Comparison of ENCODE assay signal across 17 cellular contexts in the genomic region with DNA sequence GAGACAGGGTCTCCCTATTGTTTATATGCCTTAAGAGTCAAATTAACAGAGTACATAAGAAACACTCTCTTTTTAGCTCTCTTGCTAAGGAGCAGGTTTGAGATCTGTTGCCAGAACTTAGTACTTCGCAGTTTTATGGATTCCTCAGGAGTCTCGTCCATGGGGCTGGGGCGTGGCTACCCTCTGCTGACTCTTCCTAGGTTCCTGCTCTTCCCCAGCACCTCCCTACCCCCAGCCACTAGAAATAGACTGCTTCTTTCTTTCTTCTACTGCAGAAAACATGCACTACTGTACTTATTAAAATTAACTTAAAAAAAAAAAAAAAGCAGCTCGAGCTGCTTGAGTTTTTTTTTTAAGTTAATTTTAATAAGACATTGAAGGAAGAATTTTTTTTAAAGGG.
"Had no signal": no experiment of that assay in that cellular context is flagged by ENCODE, and none has a peak within 500 bp of the region (broad histone marks: within the 10 kb centered on the region; RNA-seq: fewer than 3 reads in every experiment).

No MANE protein-coding gene starts in this region.

- H3K36me3 ChIP-seq: left ventricle myocardium inferior, lower lobe of right lung, neutrophil, pancreas, right lobe of liver, thoracic aorta, tibial nerve had no signal

- H3K27ac ChIP-seq: dorsolateral prefrontal cortex, left ventricle myocardium inferior, lower lobe of right lung, neutrophil, pancreas, right lobe of liver, thoracic aorta, tibial nerve had no signal

- ATAC-seq: lower lobe of right lung; natural killer cell treated with Interleukin-12 subunit alpha and Interleukin-12 subunit beta and Interleukin-15 and Interleukin-18, amount 100 ng/mL, for 72 hours; pancreas; stimulated activated naive B cell treated with anti-CD40 and anti-IgM and Interleukin-4, amounts not matched to agents 10 μg/mL and 1 μg/mL and 100 μg/mL, for 72 hours had no signal

- DNase-seq: cortex of kidney; dorsolateral prefrontal cortex; effector CD4-positive, alpha-beta T cell; left cardiac atrium; left ventricle myocardium inferior; lower lobe of right lung; pancreas; right lobe of liver; small intestine; stimulated activated CD4-positive, alpha-beta T cell treated with anti-CD3 and anti-CD28 coated beads, Interleukin-15, amount 100 ng/mL, for 24 hours; stimulated activated CD4-positive, alpha-beta T cell treated with anti-CD3 and anti-CD28 coated beads, Interleukin-2, amount 100 ng/mL, for 48 hours; stimulated activated naive B cell treated with anti-CD40 and anti-IgM and Interleukin-4, amounts not matched to agents 10 μg/mL and 1 μg/mL and 100 μg/mL, for 72 hours had no signal

- H3K27me3 ChIP-seq: dorsolateral prefrontal cortex, neutrophil, pancreas, right lobe of liver, tibial nerve had no signal

- FAIRE-seq: frontal cortex, pancreas, small intestine had no signal

- H3K9me3 ChIP-seq: left ventricle myocardium inferior, lower lobe of right lung, neutrophil, pancreas, right lobe of liver, thoracic aorta, tibial nerve had no signal

- H3K4me3 ChIP-seq: dorsolateral prefrontal cortex, left ventricle myocardium inferior, lower lobe of right lung, pancreas, right lobe of liver, thoracic aorta, tibial nerve had no signal
